In genomic region chr21:35754583-35754982, GRCh38 we compare ENCODE assay signal across 24 cellular contexts.
"Had no signal": no experiment of that assay in that cellular context is flagged by ENCODE, and none has a peak within 500 bp of the region (broad histone marks: within the 10 kb centered on the region; RNA-seq: fewer than 3 reads in every experiment).

No MANE protein-coding gene starts in this region.

- H3K27ac ChIP-seq: stomach, suprapubic skin, testis, thoracic aorta, thyroid gland, tibial artery, tibial nerve, transverse colon, upper lobe of left lung, upper lobe of right lung, uterus, vagina had no signal

- H3K4me1 ChIP-seq: stomach, suprapubic skin, testis, thyroid gland, tibial artery, tibial nerve, transverse colon, upper lobe of left lung, upper lobe of right lung, uterus, vagina had no signal

- H3K4me3 ChIP-seq: stomach, suprapubic skin, testis, thoracic aorta, thyroid gland, tibial artery, tibial nerve, transverse colon, upper lobe of left lung, upper lobe of right lung, uterus, vagina had no signal

- H3K27me3 ChIP-seq: suprapubic skin, testis, thyroid gland, tibial artery, tibial nerve, upper lobe of left lung, upper lobe of right lung, uterus, vagina had no signal

- H3K9me3 ChIP-seq: testis, thoracic aorta, thyroid gland, tibial artery, transverse colon, upper lobe of left lung, upper lobe of right lung, uterus, vagina had no signal

- H3K36me3 ChIP-seq: stomach, suprapubic skin, thoracic aorta, thyroid gland, tibial artery, tibial nerve, transverse colon, upper lobe of left lung, upper lobe of right lung, uterus, vagina had no signal

- DNase-seq: stimulated activated CD4-positive, alpha-beta T cell treated with anti-CD3 and anti-CD28 coated beads, Interleukin-2, amount 100 ng/mL, for 48 hours; stimulated activated CD4-positive, alpha-beta T cell treated with anti-CD3 and anti-CD28 coated beads, Interleukin-4, amount 100 ng/mL, for 1 hour; stimulated activated CD4-positive, alpha-beta T cell treated with anti-CD3 and anti-CD28 coated beads, Interleukin-4, amount 100 ng/mL, for 24 hours; stimulated activated CD4-positive, alpha-beta T cell treated with anti-CD3 and anti-CD28 coated beads, Interleukin-4, amount 100 ng/mL, for 4 hours; stimulated activated CD8-positive, alpha-beta memory T cell treated with anti-CD3 and anti-CD28 coated beads, Interleukin-4, amount 100 ng/mL, for 48 hours; stimulated activated naive B cell treated with anti-CD40 and anti-IgM and Interleukin-4, amounts not matched to agents 10 μg/mL and 1 μg/mL and 100 μg/mL, for 72 hours; stimulated activated naive CD4-positive, alpha-beta T cell; stimulated activated naive CD4-positive, alpha-beta T cell treated with Interleukin-2 at 50 U/mL for 16 hours; stimulated activated naive CD8-positive, alpha-beta T cell treated with anti-CD3 and anti-CD28 coated beads, Interleukin-15, amount 100 ng/mL, for 72 hours; stimulated activated naive CD8-positive, alpha-beta T cell treated with anti-CD3 and anti-CD28 coated beads, Interleukin-15, Interleukin-2, amounts not matched to agents 100 U/mL and 50 U/mL, for 24 hours; stomach; substantia nigra; testis; thyroid gland; tibial artery; transverse colon; trophoblast cell; upper lobe of left lung; upper lobe of right lung; uterus had no signal
